1 cellular context compared by ENCODE assay signal in the genomic region with DNA sequence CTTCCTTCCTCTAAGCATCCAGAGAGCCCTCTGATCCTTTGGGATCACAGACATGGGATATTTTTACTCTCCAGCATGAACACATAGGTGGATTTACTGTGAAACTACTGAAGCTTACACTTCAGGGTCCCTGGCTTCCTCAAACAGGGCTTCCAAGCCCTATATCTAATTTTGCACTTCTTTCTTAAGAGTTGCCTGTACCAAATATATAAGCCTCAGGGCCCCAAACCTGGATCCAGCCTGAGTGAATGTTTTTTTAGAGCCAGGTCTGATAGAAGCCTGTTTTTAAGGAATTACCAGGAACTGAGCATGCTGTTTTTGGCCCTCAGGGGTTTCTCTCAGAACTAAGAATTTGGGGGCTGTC.
TF ChIP-seq lines count a peak whose summit lies in the region.

No MANE protein-coding gene starts in this region.

TF ChIP-seq in HCT116, 20 proteins besides CTCF, POLR2A, EP300 and RAD21 (continued from another document):
- TF ChIP-seq, protein P1, sequence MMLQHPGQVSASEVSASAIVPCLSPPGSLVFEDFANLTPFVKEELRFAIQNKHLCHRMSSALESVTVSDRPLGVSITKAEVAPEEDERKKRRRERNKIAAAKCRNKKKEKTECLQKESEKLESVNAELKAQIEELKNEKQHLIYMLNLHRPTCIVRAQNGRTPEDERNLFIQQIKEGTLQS (IDR thresholded peaks at IDR 0.05) = no peak
- TF ChIP-seq EZH2phosphoT487 (IDR thresholded peaks at IDR 0.05; ENCODE audit: borderline replicate concordance) (no peak), JUND (IDR thresholded peaks at IDR 0.05) (no peak), POLR2AphosphoS5 (IDR thresholded peaks at IDR 0.05; ENCODE audit: low read depth, low read length) (no peak; the same call in 1 of the 2 replicates), SIN3A (IDR thresholded peaks at IDR 0.05; ENCODE audit: low read depth) (no peak)
TF ChIP-seq in HCT116: peak in this region for 0.
